8 cellular contexts compared by ENCODE assay signal in the genomic region with DNA sequence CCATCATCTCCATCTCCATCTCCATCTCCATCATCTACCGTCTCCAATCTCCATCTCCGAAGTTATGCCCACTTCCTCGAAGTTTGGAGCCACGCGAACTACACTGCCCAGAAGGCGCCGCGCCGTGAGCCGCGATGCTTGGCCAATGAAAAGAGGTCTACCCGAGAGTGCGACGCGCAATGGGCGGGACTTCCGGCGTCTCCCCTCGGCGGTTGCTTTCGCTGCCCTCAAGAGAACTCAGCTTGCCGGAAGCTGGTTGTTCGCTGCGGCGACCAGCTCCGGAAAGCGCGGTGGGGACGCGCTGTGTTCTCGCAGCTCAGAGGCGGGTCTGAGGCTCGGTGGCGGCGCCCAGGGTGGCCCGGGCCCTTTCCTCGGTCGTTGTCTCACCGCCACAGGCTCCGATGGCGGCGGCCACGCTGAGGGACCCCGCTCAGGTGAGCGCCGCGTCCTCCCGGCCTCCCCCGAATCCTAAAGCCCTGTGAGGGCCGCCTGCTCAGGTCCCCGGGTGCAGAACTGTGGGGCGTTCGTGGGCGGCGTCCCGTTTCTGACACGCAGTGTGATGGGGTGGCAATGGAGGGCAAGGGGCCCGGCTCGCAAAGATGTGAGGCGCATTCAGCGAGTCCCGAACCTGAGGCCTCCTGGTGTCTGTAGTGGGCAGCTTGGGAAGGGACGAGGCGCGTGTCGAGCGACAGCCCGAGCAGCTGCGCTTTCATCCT. TPM values are rescaled to one million over a fixed set of nuclear protein-coding genes. Genes with fewer than 3 reads are reported as not detected.
A peak's percentile ranks its signal among the peaks of the same experiment; 100 is the strongest.
DNase-seq lines count a peak whose midpoint lies in the region; ATAC-seq and TF ChIP-seq lines count a peak whose summit lies in the region.
"Not testable (repeated sequence)": the region's sequence is repeated elsewhere in the genome, so short reads cannot be mapped to it uniquely, and the experiment has no call there.

TSS of gene ZNF773 (plus strand) at position 259 of the 716 bp plus-strand sequence. CDS start at position 402, 143 bp downstream.

- peak within 1 kb of the TSS; percentile 82 for H3K4me3 ChIP-seq in coronary artery

- H3K36me3 Mint-ChIP-seq in activated CD4-positive, alpha-beta T cell treated with anti-CD3 and anti-CD28 coated beads for 36 hours (ENCODE audit: low read depth), result peaks cover 58% of the 10 kb centered on the region

- not testable (repeated sequence) for TF ChIP-seq CTCF in coronary artery (IDR thresholded peaks at IDR 0.05)

- peaks cover 21% of the 10 kb centered on the region for H3K4me1 Mint-ChIP-seq in activated CD4-positive, alpha-beta T cell treated with anti-CD3 and anti-CD28 coated beads for 36 hours

- peak within 1 kb of the TSS; percentile 81 for H3K4me3 Mint-ChIP-seq in activated CD4-positive, alpha-beta T cell treated with anti-CD3 and anti-CD28 coated beads for 36 hours

- TF ChIP-seq POLR2A in GM19193 (IDR thresholded peaks at IDR 0.05; ENCODE audit: extremely low read depth, insufficient read depth, insufficient read length), result peak; percentile 87

- peak; percentile 99 for ATAC-seq in HG03432 (IDR thresholded peaks at IDR 0.05; ENCODE audit: unreplicated experiment)
- peak; percentile 100 for ATAC-seq in activated CD4-positive, alpha-beta T cell treated with anti-CD3 and anti-CD28 coated beads for 36 hours

- H3K27ac ChIP-seq in coronary artery, result peak within 1 kb of the TSS; percentile 80 to 84

- CTCF ChIA-PET in activated CD4-positive, alpha-beta T cell treated with anti-CD3 and anti-CD28 coated beads for 36 hours (lab: Charles Lee), result interaction anchor here (0.6 to 0.8 kb wide), 2 partner anchors 15 to 1419 kb away, joined by 3 read pairs; no protein-coding TSS in a partner anchor

- not testable (repeated sequence) for H3K27me3 Mint-ChIP-seq in activated CD4-positive, alpha-beta T cell treated with anti-CD3 and anti-CD28 coated beads for 36 hours

- DNase-seq in AML-193 (lab: John Stamatoyannopoulos, UW) (peak; percentile 83 to 84), NCI-H524 (lab: John Stamatoyannopoulos, UW) (peak; percentile 87 to 96), coronary artery (ENCODE audit: low spot score) (peak; percentile 91), left kidney (ENCODE audit: low read depth, low spot score) (peak; percentile 99)
- peak; percentile 98 for DNase-seq in activated CD4-positive, alpha-beta T cell treated with anti-CD3 and anti-CD28 coated beads for 36 hours
- DNase-seq in stimulated activated CD4-positive, alpha-beta T cell treated with anti-CD3 and anti-CD28 coated beads, Interleukin-1b, Interleukin-23, amount 100 ng/mL, for 4 hours (ENCODE audit: low read depth in 2 of 2), result peak; percentile 91 to 95

- intact Hi-C loops in activated CD4-positive, alpha-beta T cell treated with anti-CD3 and anti-CD28 coated beads for 36 hours (cut with DNase I, micrococcal nuclease), result loop anchor here (1.0 to 2.0 kb wide), 12 partner anchors 13 to 416 kb away; partner anchors contain the start of genes ZNF17 (in 2 of the 2), ZNF419 (in 2 of the 2), ZNF549 (in 2 of the 2) and TRAPPC2B (in 1 of the 2)

- peaks cover 34% of the 10 kb centered on the region for H3K9me3 Mint-ChIP-seq in activated CD4-positive, alpha-beta T cell treated with anti-CD3 and anti-CD28 coated beads for 36 hours (ENCODE audit: low read depth)

- POLR2A ChIA-PET in activated CD4-positive, alpha-beta T cell treated with anti-CD3 and anti-CD28 coated beads for 36 hours (lab: Charles Lee), result not testable (repeated sequence)

- H3K27ac Mint-ChIP-seq in activated CD4-positive, alpha-beta T cell treated with anti-CD3 and anti-CD28 coated beads for 36 hours, result peak within 1 kb of the TSS; percentile 87

RNA-seq across cellular contexts. Expression of gene ZNF773, which starts in this region (rescaled TPM):
- total RNA-seq in activated CD4-positive, alpha-beta T cell treated with anti-CD3 and anti-CD28 coated beads for 36 hours, result 1 to 10 TPM; 5.9 to 6.5 TPM

Comparison
In these comparisons a context has a peak if more than half of its experiments do, and no peak if none do; other contexts are left out.
1. Peak in every context shown above with its lines: DNase-seq, ATAC-seq, H3K4me3 ChIP-seq and H3K27ac ChIP-seq.